In the genomic region with DNA sequence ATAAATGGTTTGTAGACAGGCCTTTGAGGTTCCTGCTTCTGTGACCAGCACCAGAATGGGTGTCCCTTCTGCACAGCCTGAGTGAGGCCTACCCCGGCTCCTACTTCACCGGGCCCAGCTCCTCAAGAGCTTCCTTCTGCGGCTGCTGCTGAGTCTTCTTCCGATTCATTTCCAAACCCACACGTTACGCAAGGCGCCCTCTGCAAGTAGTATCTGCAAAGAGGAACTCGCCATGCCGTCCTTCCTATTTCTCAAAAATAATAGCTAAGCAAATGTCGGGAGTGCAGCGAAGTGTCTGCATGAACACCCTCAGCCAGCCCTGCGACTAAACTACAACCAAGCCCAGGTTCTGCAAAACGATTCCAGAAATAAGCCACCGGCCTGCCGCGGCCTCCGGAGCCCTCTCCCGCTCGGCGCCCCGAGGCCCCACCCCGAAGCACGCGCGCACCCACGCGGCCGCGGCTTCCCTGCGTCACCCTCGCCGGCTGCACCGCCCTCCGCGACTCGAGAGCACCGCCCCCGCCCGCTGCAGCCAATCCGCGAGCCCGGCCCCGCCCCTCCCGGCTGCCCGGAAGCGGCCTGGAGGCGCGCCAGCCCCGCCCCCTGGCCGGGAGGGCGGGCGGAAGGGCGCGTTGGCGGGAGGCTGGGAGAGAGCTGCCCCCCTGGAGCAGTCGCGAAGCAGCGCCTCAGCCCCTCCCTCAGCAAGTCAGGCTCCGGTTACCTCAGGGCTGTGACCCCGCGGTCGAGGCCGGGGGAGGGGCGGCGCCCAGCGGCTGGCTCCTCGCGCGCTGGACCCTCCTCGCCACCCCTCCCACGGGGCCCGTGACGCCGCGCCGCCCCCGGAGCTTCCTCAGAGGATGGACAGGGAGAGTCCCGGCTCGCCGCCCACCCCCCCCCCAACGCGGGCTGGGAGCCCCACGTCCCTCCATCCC, we compare ENCODE assay signal across 1 cellular context.
TF ChIP-seq lines count a peak whose summit lies in the region.

No MANE protein-coding gene starts in this region.

TF ChIP-seq in H1, 55 proteins besides CTCF, POLR2A, EP300 and RAD21:
- no peak for TF ChIP-seq JUN (IDR thresholded peaks at IDR 0.05; ENCODE audit: low read depth, low read length)
- TF ChIP-seq, protein P1, sequence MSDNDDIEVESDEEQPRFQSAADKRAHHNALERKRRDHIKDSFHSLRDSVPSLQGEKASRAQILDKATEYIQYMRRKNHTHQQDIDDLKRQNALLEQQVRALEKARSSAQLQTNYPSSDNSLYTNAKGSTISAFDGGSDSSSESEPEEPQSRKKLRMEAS (IDR thresholded peaks at IDR 0.05), result peak; percentile 64
- TF ChIP-seq KDM5A (IDR thresholded peaks at IDR 0.05; ENCODE audit: low read length), result no peak
- peak; percentile 27; the same call in 1 of the 2 replicates for TF ChIP-seq TAF1 (IDR thresholded peaks at IDR 0.05; ENCODE audit: low read depth, low read length)
- TF ChIP-seq ASH2L (IDR thresholded peaks at IDR 0.05; ENCODE audit: low read length), result peak; percentile 56
- TF ChIP-seq PHF8 (conservative IDR thresholded peaks at IDR 0.05; ENCODE audit: low read depth, low read length), result peak; percentile 53
- TF ChIP-seq POLR2AphosphoS5 (IDR thresholded peaks at IDR 0.05; ENCODE audit: low read depth, low read length), result peak; percentile 42; the same call in 1 of the 2 replicates
- TF ChIP-seq RXRA (IDR thresholded peaks at IDR 0.05; ENCODE audit: insufficient read depth, low read depth, low read length), result peak; percentile 89; the same call in 1 of the 2 replicates
- TF ChIP-seq CREB1 (IDR thresholded peaks at IDR 0.05), result peak; percentile 43; the same call in 1 of the 2 replicates
- TF ChIP-seq BACH1 (IDR thresholded peaks at IDR 0.05; ENCODE audit: low read length), result peak; percentile 57; the same call in 1 of the 2 replicates
- TF ChIP-seq EGR1 (IDR thresholded peaks at IDR 0.05; ENCODE audit: borderline replicate concordance, low read depth, low read length), result peak; percentile 19; the same call in 1 of the 2 replicates
- no peak for TF ChIP-seq TBP (IDR thresholded peaks at IDR 0.05; ENCODE audit: low read depth, low read length)
- no peak for TF ChIP-seq SP4 (IDR thresholded peaks at IDR 0.05; ENCODE audit: low read length)
